Comparison of ENCODE assay signal across 8 cellular contexts in genomic region chr15:45279024-45279697, GRCh38. TPM values are rescaled to one million over a fixed set of nuclear protein-coding genes. Genes with fewer than 3 reads are reported as not detected.
A peak's percentile ranks its signal among the peaks of the same experiment; 100 is the strongest.
DNase-seq lines count a peak whose midpoint lies in the region; FAIRE-seq and TF ChIP-seq lines count a peak whose summit lies in the region.

No MANE protein-coding gene starts in this region.

- H3K27me3 Mint-ChIP-seq in nephron progenitor cell (ENCODE audit: low read depth, poor library complexity) = peaks cover 37% of the 10 kb centered on the region
- peaks cover 1% of the 10 kb centered on the region for H3K27me3 Mint-ChIP-seq in stimulated activated naive CD8-positive, alpha-beta T cell treated with anti-CD3 and anti-CD28 coated beads, Interleukin-15, Interleukin-2, amounts not matched to agents 100 ng/mL and 50 ng/mL, for 24 hours

- peak overlapping the region; percentile 47; the same call in 1 of the 2 replicates for H3K27ac ChIP-seq in MM.1S (ENCODE audit: low read length)

- DNase-seq in HCEC 1CT (peak; percentile 88), MM.1S (peak; percentile 97), SHP77 treated with DMSO at 0.1 percent for 48 hours (lab: John Stamatoyannopoulos, UW) (peak; percentile 95), activated gamma-delta T cell treated with Interleukin-2 at 50 U/mL for 16 hours (peak; percentile 96), fibroblast of villous mesenchyme (ENCODE audit: low read depth) (peak; percentile 95), nephron progenitor cell (peak; percentile 96)

- peaks cover 4% of the 10 kb centered on the region for H3K9me3 Mint-ChIP-seq in nephron progenitor cell
- H3K9me3 Mint-ChIP-seq in stimulated activated naive CD8-positive, alpha-beta T cell treated with anti-CD3 and anti-CD28 coated beads, Interleukin-15, Interleukin-2, amounts not matched to agents 100 ng/mL and 50 ng/mL, for 24 hours = no peaks in the 10 kb centered on the region

- peak overlapping the region; percentile 46 for H3K27ac Mint-ChIP-seq in nephron progenitor cell
- peak overlapping the region; percentile 85 for H3K27ac Mint-ChIP-seq in stimulated activated naive CD8-positive, alpha-beta T cell treated with anti-CD3 and anti-CD28 coated beads, Interleukin-15, Interleukin-2, amounts not matched to agents 100 ng/mL and 50 ng/mL, for 24 hours

- peak overlapping the region; percentile 96 for H2AFZ ChIP-seq in MM.1S (ENCODE audit: low read length)

- no peaks in the 10 kb centered on the region for H3K27me3 ChIP-seq in MM.1S (replicated peaks; ENCODE audit: insufficient read depth, low read length)

- H3K36me3 ChIP-seq in MM.1S (replicated peaks; ENCODE audit: insufficient read depth, low read length) = no peaks in the 10 kb centered on the region

- FAIRE-seq in G401.6 (lab: Jason Lieb, UNC) = peak; percentile 98

- H4K20me1 ChIP-seq in MM.1S (ENCODE audit: insufficient read depth, low read length) = no peaks in the 10 kb centered on the region

- H3K4me2 ChIP-seq in MM.1S (ENCODE audit: low read depth, low read length) = peak overlapping the region; percentile 77

- peaks cover 5% of the 10 kb centered on the region; the same call in 1 of the 2 replicates for H3K79me2 ChIP-seq in MM.1S (ENCODE audit: low read length)

- H3K4me3 ChIP-seq in MM.1S (ENCODE audit: low read length) = peak overlapping the region; percentile 97
- peak overlapping the region; percentile 82 for H3K4me3 ChIP-seq in fibroblast of villous mesenchyme (ENCODE audit: low read depth, low read length)

- H3K36me3 Mint-ChIP-seq in nephron progenitor cell (ENCODE audit: low read depth) = peaks cover 5% of the 10 kb centered on the region
- no peaks in the 10 kb centered on the region for H3K36me3 Mint-ChIP-seq in stimulated activated naive CD8-positive, alpha-beta T cell treated with anti-CD3 and anti-CD28 coated beads, Interleukin-15, Interleukin-2, amounts not matched to agents 100 ng/mL and 50 ng/mL, for 24 hours (ENCODE audit: low read depth)

- peaks cover 5% of the 10 kb centered on the region; the same call in 1 of the 2 replicates for H3F3A ChIP-seq in MM.1S (ENCODE audit: insufficient read depth, low read length)

- no peaks in the 10 kb centered on the region for H3K9me3 ChIP-seq in MM.1S (replicated peaks; ENCODE audit: insufficient read depth, low read length)

- H3K4me1 Mint-ChIP-seq in nephron progenitor cell = peaks cover 15% of the 10 kb centered on the region
- H3K4me1 Mint-ChIP-seq in stimulated activated naive CD8-positive, alpha-beta T cell treated with anti-CD3 and anti-CD28 coated beads, Interleukin-15, Interleukin-2, amounts not matched to agents 100 ng/mL and 50 ng/mL, for 24 hours (ENCODE audit: low read depth) = peaks cover 20% of the 10 kb centered on the region

- peak overlapping the region; percentile 75 for H3K9ac ChIP-seq in MM.1S (ENCODE audit: low read length)

- H3K4me1 ChIP-seq in MM.1S (ENCODE audit: low read length) = peaks cover 9% of the 10 kb centered on the region

- H3K9me2 ChIP-seq in MM.1S (replicated peaks; ENCODE audit: insufficient read depth, low read length) = no peaks in the 10 kb centered on the region

- peak overlapping the region; percentile 90 for H3K4me3 Mint-ChIP-seq in nephron progenitor cell
- H3K4me3 Mint-ChIP-seq in stimulated activated naive CD8-positive, alpha-beta T cell treated with anti-CD3 and anti-CD28 coated beads, Interleukin-15, Interleukin-2, amounts not matched to agents 100 ng/mL and 50 ng/mL, for 24 hours = peak overlapping the region; percentile 87

- TF ChIP-seq CTCF in MM.1S (IDR thresholded peaks at IDR 0.05; ENCODE audit: low read length) (no peak), fibroblast of villous mesenchyme (IDR thresholded peaks at IDR 0.05; ENCODE audit: insufficient read depth, low read depth, low read length) (no peak), nephron progenitor cell (IDR thresholded peaks at IDR 0.05) (no peak)

RNA-seq across cellular contexts. Expression of gene SLC28A2, which starts 27.1 kb away (rescaled TPM):
- total RNA-seq in fibroblast of villous mesenchyme = not detected in 2 replicates

Comparison
In these comparisons a context has a peak if more than half of its experiments do, and no peak if none do; other contexts are left out.
1. Peak in every context shown above with its lines: DNase-seq, H3K4me3 ChIP-seq and H3K27ac ChIP-seq.